ENCODE assay signal across 11 cellular contexts in genomic region chr2:46300406-46300832, GRCh38. TPM values are rescaled to one million over a fixed set of nuclear protein-coding genes. Genes with fewer than 3 reads are reported as not detected.
DNase-seq lines count a peak whose midpoint lies in the region; TF ChIP-seq lines count a peak whose summit lies in the region.
"Had no signal": no experiment of that assay in that cellular context is flagged by ENCODE, and none has a peak within 500 bp of the region (broad histone marks: within the 10 kb centered on the region; RNA-seq: fewer than 3 reads in every experiment).

No MANE protein-coding gene starts in this region.

- POLR2A ChIA-PET in AG04450 (lab: Yijun Ruan, JAX): interaction anchor here (0.8 kb wide), 1 partner anchor 237 kb away, joined by 12 read pairs; no protein-coding TSS in a partner anchor

- H3K4me1 ChIP-seq in esophagus squamous epithelium: peaks cover 11 to 76% (median 50%) of the 10 kb centered on the region in 3 donors
- H3K4me1 ChIP-seq in prostate gland (replicated peaks): peaks cover 5% of the 10 kb centered on the region

- intact Hi-C loops in esophagus squamous epithelium (cut with DNase I) (loop anchor here (10.0 kb wide), 1 partner anchor 64 kb away; no protein-coding TSS in a partner anchor), prostate gland (cut with DNase I) (loop anchor here (5.0 kb wide), 1 partner anchor 47 kb away; no protein-coding TSS in a partner anchor)

- H3K9me3 ChIP-seq in AG04450 (ENCODE audit: control insufficient read depth, insufficient read depth, low read length): peaks cover 11% of the 10 kb centered on the region
- no peaks in the 10 kb centered on the region for H3K9me3 ChIP-seq in esophagus squamous epithelium
- H3K9me3 ChIP-seq in prostate gland: no peaks in the 10 kb centered on the region

- DNase-seq in AG04450 (ENCODE audit: low read depth, low spot score): no peak
- DNase-seq in esophagus squamous epithelium (lab: John Stamatoyannopoulos, UW): no peak
- no peak for DNase-seq in prostate gland (ENCODE audit: low spot score)
- no peak for DNase-seq in NCI-H1092 treated with DMSO at 0.1 percent for 48 hours (lab: John Stamatoyannopoulos, UW)
- no peak for DNase-seq in kidney tubule cell (ENCODE audit: low spot score)
- DNase-seq in NCI-H345 treated with DMSO at 0.1 percent for 48 hours (lab: John Stamatoyannopoulos, UW; ENCODE audit: unreplicated experiment): no peak
- DNase-seq in GM19238 (ENCODE audit: insufficient read length, low spot score): no peak
- DNase-seq: activated CD4-positive, alpha-beta T cell treated with anti-CD3 and anti-CD28 coated beads for 1 hour; activated naive CD4-positive, alpha-beta T cell treated with Interleukin-2 at 50 U/mL for 16 hours; NCI-H2081 had no signal

- 79 to 83% methylated on average over 5 to 6 of the region's 6 CpGs for WGBS in esophagus squamous epithelium, 2 donors
- 80% methylated on average over 6 of the region's 6 CpGs for WGBS in prostate gland

- CTCF ChIA-PET in AG04450 (lab: Charles Lee): interaction anchor here (1.2 kb wide), 1 partner anchor 66 kb away, joined by 3 read pairs; no protein-coding TSS in a partner anchor

- no peak for TF ChIP-seq POLR2A in esophagus squamous epithelium (IDR thresholded peaks at IDR 0.05)
- no peak for TF ChIP-seq POLR2A in prostate gland (IDR thresholded peaks at IDR 0.05)

- TF ChIP-seq CTCF in AG04450 (IDR thresholded peaks at IDR 0.05; ENCODE audit: low read depth, low read length): no peak
- no peak for TF ChIP-seq CTCF in WI38 (IDR thresholded peaks at IDR 0.05; ENCODE audit: low read depth, low read length)
- peak in 1 of 6 experiments; percentile 5 for TF ChIP-seq CTCF in esophagus squamous epithelium (IDR thresholded peaks at IDR 0.05)
- peak in 1 of 4 experiments; percentile 21 for TF ChIP-seq CTCF in prostate gland (IDR thresholded peaks at IDR 0.05)

- H3K4me3 ChIP-seq in AG04450 (ENCODE audit: low read depth, low read length): peak overlapping the region; percentile 97
- peak overlapping the region; percentile 97 for H3K4me3 ChIP-seq in WI38 (ENCODE audit: low read depth, low read length)
- H3K4me3 ChIP-seq in esophagus squamous epithelium: peak overlapping the region; percentile 79 to 85 (median 81)
- H3K4me3 ChIP-seq in prostate gland: peak overlapping the region; percentile 65 to 67

- H3K27ac ChIP-seq in AG04450 (ENCODE audit: low read depth, low read length) (no peak overlapping the region), esophagus squamous epithelium (peak overlapping the region; percentile 93 to 98 (median 94)), prostate gland (peak overlapping the region; percentile 88 to 93)

- H3K36me3 ChIP-seq in esophagus squamous epithelium: no peaks in the 10 kb centered on the region
- no peaks in the 10 kb centered on the region for H3K36me3 ChIP-seq in prostate gland

- H3K27me3 ChIP-seq in AG04450 (ENCODE audit: control insufficient read depth, insufficient read depth, low read length) (no peaks in the 10 kb centered on the region), esophagus squamous epithelium (no peaks in the 10 kb centered on the region), prostate gland (replicated peaks; ENCODE audit: insufficient read depth) (no peaks in the 10 kb centered on the region)

RNA-seq across cellular contexts. Expression of gene EPAS1, which starts 3.2 kb away (rescaled TPM):
- 506 and 522 TPM in 2 replicates for polyA plus RNA-seq in AG04450 (2011; rRNA removed)
- polyA minus RNA-seq in AG04450 (2011; rRNA and poly(A)+ RNA removed): 444 and 588 TPM in 2 replicates
- total RNA-seq in esophagus squamous epithelium (100 to 1,000 TPM in 2 of 4 donors, 10 to 100 TPM in 2; 86.7 to 151 (median 105) TPM), prostate gland (100 to 1,000 TPM; 109 to 356 TPM)
